Comparison of ENCODE assay signal across 8 cellular contexts in the genomic region with DNA sequence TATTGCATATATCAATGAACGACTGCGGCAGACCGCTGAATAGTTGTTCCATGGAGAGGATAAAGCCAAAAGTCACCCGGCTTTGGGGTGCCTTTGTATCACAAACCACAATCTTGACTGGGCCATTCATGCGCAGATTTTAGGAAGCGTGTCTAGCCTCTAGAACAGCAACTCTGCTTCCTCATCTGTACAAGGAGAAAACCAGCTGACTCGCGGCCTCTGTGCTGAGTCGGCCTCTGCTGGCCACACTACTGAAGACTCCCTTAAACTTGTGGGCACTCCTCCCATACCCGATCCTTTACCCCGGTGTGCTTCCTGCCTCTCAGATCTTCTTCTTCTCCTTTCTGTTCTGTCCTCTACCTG. TPM values are rescaled to one million over a fixed set of nuclear protein-coding genes. Genes with fewer than 3 reads are reported as not detected.
A peak's percentile ranks its signal among the peaks of the same experiment; 100 is the strongest.
DNase-seq lines count a peak whose midpoint lies in the region; ATAC-seq and TF ChIP-seq lines count a peak whose summit lies in the region.

No MANE protein-coding gene starts in this region.

- H3K36me3 ChIP-seq in Caco-2 (ENCODE audit: control insufficient read depth, insufficient read depth, low read length), result no peaks in the 10 kb centered on the region
- H3K36me3 ChIP-seq in neutrophil, result no peaks in the 10 kb centered on the region

- no peaks in the 10 kb centered on the region for H3K27me3 Mint-ChIP-seq in Caco-2 (ENCODE audit: insufficient read depth, unreplicated experiment)
- H3K27me3 Mint-ChIP-seq in activated T-cell treated with anti-CD3 and anti-CD28 coated beads, Interleukin-2, amount 50 U/mL, for 24 hours, result peaks cover 3% of the 10 kb centered on the region

- no TSS peak for BruUV-seq in Caco-2 (replicated peaks; lab: Mats Ljungman, UMichigan)

- POLR2A ChIA-PET in Caco-2 (lab: Charles Lee), result interaction anchor here (1.0 kb wide), 1 partner anchor 67 kb away, joined by 3 read pairs; no protein-coding TSS in a partner anchor

- peak overlapping the region; percentile 89 for H3K27ac ChIP-seq in neutrophil

- no peaks in the 10 kb centered on the region for H3K9me3 Mint-ChIP-seq in Caco-2 (ENCODE audit: unreplicated experiment)
- peaks cover 10% of the 10 kb centered on the region for H3K9me3 Mint-ChIP-seq in activated T-cell treated with anti-CD3 and anti-CD28 coated beads, Interleukin-2, amount 50 U/mL, for 24 hours

- no peaks in the 10 kb centered on the region for H3K4me1 ChIP-seq in Caco-2
- H3K4me1 ChIP-seq in neutrophil (ENCODE audit: control insufficient read depth in 1 of 2, insufficient read depth in 1 of 2, low read depth in 1 of 2, low read length in 1 of 2), result peaks cover 29% of the 10 kb centered on the region in 2 experiments

- peaks cover 7% of the 10 kb centered on the region for H3K36me3 Mint-ChIP-seq in Caco-2 (ENCODE audit: insufficient read depth, unreplicated experiment)
- H3K36me3 Mint-ChIP-seq in activated T-cell treated with anti-CD3 and anti-CD28 coated beads, Interleukin-2, amount 50 U/mL, for 24 hours (ENCODE audit: low read depth), result peaks cover 4% of the 10 kb centered on the region

- peak overlapping the region; percentile 57 for H3K4me3 Mint-ChIP-seq in Caco-2 (ENCODE audit: unreplicated experiment)
- peak overlapping the region; percentile 47 for H3K4me3 Mint-ChIP-seq in activated T-cell treated with anti-CD3 and anti-CD28 coated beads, Interleukin-2, amount 50 U/mL, for 24 hours

- DNase-seq in Caco-2 (peak in 1 of 2 experiments; percentile 63), KG1 (lab: John Stamatoyannopoulos, UW) (peak; percentile 44), foreskin melanocyte (peak; percentile 36), COR-L47 (lab: John Stamatoyannopoulos, UW) (no peak)
- peak; percentile 58 for DNase-seq in activated T-cell treated with anti-CD3 and anti-CD28 coated beads, Interleukin-2, amount 50 U/mL, for 24 hours

- H3K4me1 Mint-ChIP-seq in Caco-2 (ENCODE audit: low read depth, unreplicated experiment), result peaks cover 13% of the 10 kb centered on the region
- H3K4me1 Mint-ChIP-seq in activated T-cell treated with anti-CD3 and anti-CD28 coated beads, Interleukin-2, amount 50 U/mL, for 24 hours (ENCODE audit: low read depth), result peaks cover 34% of the 10 kb centered on the region

- H3K27ac Mint-ChIP-seq in Caco-2 (ENCODE audit: unreplicated experiment), result no peak overlapping the region
- H3K27ac Mint-ChIP-seq in activated T-cell treated with anti-CD3 and anti-CD28 coated beads, Interleukin-2, amount 50 U/mL, for 24 hours, result peak overlapping the region; percentile 95

- CTCF ChIA-PET in Caco-2 (lab: Charles Lee), result interaction anchor here (0.7 to 2.0 kb wide), 5 partner anchors 28 to 97 kb away, joined by 3 to 10 read pairs (median 5); partner anchors contain the start of gene ACAA1

- H3K4me3 ChIP-seq in Caco-2 (ENCODE audit: low read depth, low read length), result peak overlapping the region; percentile 58
- peak overlapping the region; percentile 72 to 76 for H3K4me3 ChIP-seq in neutrophil (ENCODE audit: low read depth in 1 of 2, low read length in 1 of 2)

- H3K27me3 ChIP-seq in Caco-2 (replicated peaks; ENCODE audit: control insufficient read depth, insufficient read depth, low read length) (no peaks in the 10 kb centered on the region), neutrophil (no peaks in the 10 kb centered on the region)

- no peaks in the 10 kb centered on the region for H3K9me3 ChIP-seq in Caco-2
- no peaks in the 10 kb centered on the region for H3K9me3 ChIP-seq in neutrophil

- intact Hi-C loops in Caco-2 (cut with micrococcal nuclease; ENCODE audit: unreplicated experiment), result loop anchor here (1.0 kb wide), 2 partner anchors 36 to 66 kb away; no protein-coding TSS in a partner anchor

- TF ChIP-seq CTCF in Caco-2 (IDR thresholded peaks at IDR 0.05; ENCODE audit: insufficient read depth in 1 of 2, low read depth in 1 of 2, low read length in 1 of 2, severe bottlenecking in 1 of 2, unreplicated experiment in 1 of 2), result peak in 1 of 2 experiments; percentile 47
- peak; percentile 55 for TF ChIP-seq CTCF in neutrophil (IDR thresholded peaks at IDR 0.05)

- ATAC-seq in GM21381 (IDR thresholded peaks at IDR 0.05; ENCODE audit: unreplicated experiment) (peak; percentile 47), GM18520 (IDR thresholded peaks at IDR 0.05; ENCODE audit: unreplicated experiment) (no peak)

RNA-seq across cellular contexts. Expression of gene DLEC1, which starts 0.9 kb away (rescaled TPM):
- total RNA-seq in Caco-2 (2022), result 0.11 and 0.35 TPM in 2 replicates

RNA-seq across cellular contexts. Expression of gene PLCD1, which starts 10.4 kb away (rescaled TPM):
- 7.9 and 9.7 TPM in 2 replicates for total RNA-seq in Caco-2 (2022)

RNA-seq across cellular contexts. Expression of gene VILL, which starts 49.3 kb away (rescaled TPM):
- 11.7 and 12.2 TPM in 2 replicates for total RNA-seq in Caco-2 (2022)
